11 cellular contexts compared by ENCODE assay signal in genomic region chr11:114134870-114135269, GRCh38.
A peak's percentile ranks its signal among the peaks of the same experiment; 100 is the strongest.
DNase-seq lines count a peak whose midpoint lies in the region; ATAC-seq and TF ChIP-seq lines count a peak whose summit lies in the region.
"Had no signal": no experiment of that assay in that cellular context is flagged by ENCODE, and none has a peak within 500 bp of the region (broad histone marks: within the 10 kb centered on the region; RNA-seq: fewer than 3 reads in every experiment).

No MANE protein-coding gene starts in this region.

- intact Hi-C loops in left ventricle myocardium inferior (cut with micrococcal nuclease): no loop called here
- intact Hi-C loops in left ventricle myocardium superior (cut with micrococcal nuclease): no loop called here
- intact Hi-C loops in mammary epithelial cell (cut with micrococcal nuclease): loop anchor here (5.0 kb wide), 1 partner anchor 32 kb away; no protein-coding TSS in a partner anchor
- intact Hi-C loops in left lung (cut with DNase I): no loop called here

- H3K4me1 Mint-ChIP-seq in endodermal cell: peaks cover 7% of the 10 kb centered on the region

- DNase-seq in left ventricle myocardium inferior (no peak), left ventricle myocardium superior (no peak), mammary epithelial cell (peak; percentile 66), left lung (no peak), upper lobe of left lung (peak in 1 of 2 donors; percentile 61), DMS 273 treated with DMSO at 0.1 percent for 48 hours (lab: John Stamatoyannopoulos, UW) (no peak), endodermal cell (no peak)
- DNase-seq: activated gamma-delta T cell, kidney glomerular epithelial cell had no signal

- no peak for TF ChIP-seq EP300 in upper lobe of left lung (IDR thresholded peaks at IDR 0.05)

- H3K9ac ChIP-seq in mammary epithelial cell (ENCODE audit: insufficient read depth, low read length) (no peak overlapping the region), endodermal cell (ENCODE audit: extremely low read depth, low read length, poor library complexity, severe bottlenecking) (no peak overlapping the region)

- H3K4me2 ChIP-seq in mammary epithelial cell (ENCODE audit: insufficient read depth, low read depth, low read length): no peak overlapping the region
- H3K4me2 ChIP-seq: A549 had no signal

- no TSS peak for BruUV-seq in mammary epithelial cell (replicated peaks; lab: Mats Ljungman, UMichigan)

- no peaks in the 10 kb centered on the region for H3K27me3 ChIP-seq in left ventricle myocardium inferior (ENCODE audit: low read depth)
- H3K27me3 ChIP-seq in mammary epithelial cell (ENCODE audit: insufficient read depth, low read length): no peaks in the 10 kb centered on the region
- H3K27me3 ChIP-seq in left lung: no peaks in the 10 kb centered on the region
- H3K27me3 ChIP-seq in upper lobe of left lung: no peaks in the 10 kb centered on the region
- no peaks in the 10 kb centered on the region for H3K27me3 ChIP-seq in endodermal cell (ENCODE audit: control insufficient read depth, insufficient read depth, low read length, poor library complexity, severe bottlenecking)

- ATAC-seq in left ventricle myocardium superior (no peak), left lung (peak; percentile 42), upper lobe of left lung (ENCODE audit: low FRiP score in 2 of 2) (peak in 1 of 2 donors; percentile 54), HG02973 (IDR thresholded peaks at IDR 0.05; ENCODE audit: unreplicated experiment) (no peak)
- ATAC-seq: A549 had no signal

- H3K27ac Mint-ChIP-seq in endodermal cell: no peak overlapping the region

- H3K4me3 ChIP-seq in left ventricle myocardium inferior (no peak overlapping the region), mammary epithelial cell (replicated peaks in 1 of 3; ENCODE audit: insufficient read depth in 1 of 3, low read depth in 2 of 3, low read length in 3 of 3) (no peak overlapping the region), left lung (no peak overlapping the region), upper lobe of left lung (no peak overlapping the region), endodermal cell (ENCODE audit: low read length) (no peak overlapping the region)
- H3K4me3 ChIP-seq: A549 had no signal

- no peaks in the 10 kb centered on the region for H3K36me3 Mint-ChIP-seq in endodermal cell (ENCODE audit: low read depth)

- H3K4me1 ChIP-seq in left ventricle myocardium inferior (peaks cover 100% of the 10 kb centered on the region), mammary epithelial cell (ENCODE audit: insufficient read depth, low read length) (peaks cover 15% of the 10 kb centered on the region), left lung (peaks cover 25 to 100% of the 10 kb centered on the region in 2 donors), upper lobe of left lung (peaks cover 97 to 100% (median 99%) of the 10 kb centered on the region in 4 donors), endodermal cell (ENCODE audit: control insufficient read depth, insufficient read depth, low read length) (no peaks in the 10 kb centered on the region)
- H3K4me1 ChIP-seq: A549 had no signal

- H2AFZ ChIP-seq in mammary epithelial cell (ENCODE audit: low read depth, low read length): no peak overlapping the region

- CTCF ChIA-PET in mammary epithelial cell (lab: Charles Lee; ENCODE audit: low non-redundant PET): no interaction called here

- no peaks in the 10 kb centered on the region for H3K9me3 ChIP-seq in left ventricle myocardium inferior (replicated peaks)
- no peaks in the 10 kb centered on the region for H3K9me3 ChIP-seq in mammary epithelial cell (replicated peaks; ENCODE audit: insufficient read depth, low read length)
- H3K9me3 ChIP-seq in left lung: no peaks in the 10 kb centered on the region
- no peaks in the 10 kb centered on the region for H3K9me3 ChIP-seq in upper lobe of left lung
- H3K9me3 ChIP-seq in endodermal cell (ENCODE audit: control insufficient read depth, low read length): no peaks in the 10 kb centered on the region
- H3K9me3 ChIP-seq: A549 had no signal

- peaks cover 9% of the 10 kb centered on the region for H3K27me3 Mint-ChIP-seq in endodermal cell (ENCODE audit: insufficient read depth)

- peak in 1 of 4 donors; percentile 13 for TF ChIP-seq POLR2A in upper lobe of left lung (IDR thresholded peaks at IDR 0.05)

- no peaks in the 10 kb centered on the region for H4K20me1 ChIP-seq in mammary epithelial cell (ENCODE audit: insufficient read depth, low read length)

- in situ Hi-C loops in mammary epithelial cell (cut with MboI; ENCODE audit: low sequenced_read_pairs in 2 of 2): no loop called here

- H3K4me3 Mint-ChIP-seq in endodermal cell: no peak overlapping the region

- TF ChIP-seq CTCF in left ventricle myocardium inferior (IDR thresholded peaks at IDR 0.05; ENCODE audit: borderline replicate concordance) (no peak), mammary epithelial cell (conservative IDR thresholded peaks at IDR 0.05 in 1 of 2, IDR thresholded peaks at IDR 0.05 in 1 of 2; ENCODE audit: extremely low read depth in 1 of 2, insufficient read depth in 1 of 2, low read depth in 1 of 2, low read length in 2 of 2) (no peak), left lung (IDR thresholded peaks at IDR 0.05) (no peak), upper lobe of left lung (IDR thresholded peaks at IDR 0.05) (no peak), endodermal cell (conservative IDR thresholded peaks at IDR 0.05) (no peak)

- no peaks in the 10 kb centered on the region for H3K9me3 Mint-ChIP-seq in endodermal cell

- H3K36me3 ChIP-seq in left ventricle myocardium inferior (no peaks in the 10 kb centered on the region), mammary epithelial cell (ENCODE audit: insufficient read depth, low read length) (no peaks in the 10 kb centered on the region), left lung (peaks cover 0 to 3% of the 10 kb centered on the region in 2 donors), upper lobe of left lung (peaks cover 0 to 26% (median 4%) of the 10 kb centered on the region in 4 donors), endodermal cell (ENCODE audit: control insufficient read depth, insufficient read depth, low read length) (no peaks in the 10 kb centered on the region)

- 54% methylated on average over 2 of the region's 3 CpGs for WGBS in mammary epithelial cell (ENCODE audit: low coverage, missing lambda C conversion rate)
- 82 to 84% methylated on average over 3 of the region's 3 CpGs for WGBS in upper lobe of left lung, 2 donors
- 89 to 92% methylated on average over 3 of the region's 3 CpGs for WGBS in endodermal cell (ENCODE audit: insufficient coverage in 1 of 2, insufficient read length in 1 of 2), 2 experiments

- H3K27ac ChIP-seq in left ventricle myocardium inferior (replicated peaks) (peak overlapping the region; percentile 81), mammary epithelial cell (ENCODE audit: insufficient read depth, low read depth, low read length) (no peak overlapping the region), left lung (peak overlapping the region; percentile 17 to 90), upper lobe of left lung (peak overlapping the region; percentile 68 to 87 (median 78)), endodermal cell (ENCODE audit: low read depth, low read length) (no peak overlapping the region)
- H3K27ac ChIP-seq: A549 had no signal

- H3K79me2 ChIP-seq in mammary epithelial cell (ENCODE audit: insufficient read depth, low read length): no peaks in the 10 kb centered on the region

- dilution Hi-C loops in mammary epithelial cell (cut with HindIII; ENCODE audit: low sequenced_read_pairs): no loop called here

Comparison
In these comparisons a context has a peak if more than half of its experiments do, and no peak if none do; other contexts are left out.
1. H3K27ac ChIP-seq: peak in left ventricle myocardium inferior (single experiment), left lung (2 of 2) and upper lobe of left lung (4 of 4); none in mammary epithelial cell (single experiment) and endodermal cell (single experiment).